Comparison of ENCODE assay signal across 33 cellular contexts in the genomic region with DNA sequence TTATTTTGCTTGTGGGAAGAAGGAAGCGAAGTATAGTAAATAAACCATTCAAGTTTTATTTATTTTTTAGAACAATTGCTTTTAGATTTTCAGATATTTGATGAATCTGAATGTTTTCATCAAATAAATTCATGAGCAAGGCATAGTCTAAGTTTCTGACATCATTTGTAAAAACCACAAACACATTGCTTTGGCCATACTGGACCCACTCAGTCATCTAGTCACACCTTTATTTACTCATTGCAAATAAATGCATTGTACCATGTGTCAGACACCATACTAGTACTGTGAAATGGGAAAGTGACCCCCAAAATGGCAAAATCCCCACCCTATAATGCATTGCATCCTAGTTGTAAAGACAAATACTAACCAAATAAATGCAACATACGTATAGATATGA.
A peak's percentile ranks its signal among the peaks of the same experiment; 100 is the strongest.
DNase-seq lines count a peak whose midpoint lies in the region; ATAC-seq, FAIRE-seq and TF ChIP-seq lines count a peak whose summit lies in the region.
"Had no signal": no experiment of that assay in that cellular context is flagged by ENCODE, and none has a peak within 500 bp of the region (broad histone marks: within the 10 kb centered on the region; RNA-seq: fewer than 3 reads in every experiment).

No MANE protein-coding gene starts in this region.

- DNase-seq in M059J (ENCODE audit: low read depth) (peak; percentile 9), astrocyte (ENCODE audit: low read depth) (peak; percentile 47), iris pigment epithelial cell (ENCODE audit: low read depth) (peak; percentile 6), left ventricle myocardium superior (no peak), osteocyte (ENCODE audit: extremely low spot score, unreplicated experiment) (no peak)
- DNase-seq in naive thymus-derived CD8-positive, alpha-beta T cell, result no peak
- DNase-seq: activated CD4-positive, alpha-beta T cell treated with anti-CD3 and anti-CD28 coated beads, Interleukin-2, amount 50 U/mL, for 1 hour; activated CD4-positive, CD25-positive, alpha-beta regulatory T cell; activated effector memory CD4-positive, alpha-beta T cell treated with anti-CD3 and anti-CD28 coated beads, Interleukin-2, amount 50 U/mL, for 16 hours; activated naive CD8-positive, alpha-beta T cell treated with anti-CD3 and anti-CD28 coated beads for 36 hours; activated T-cell treated with anti-CD3 and anti-CD28 coated beads, Interleukin-2, amount 50 U/mL, for 24 hours; aorta; CD8-positive, alpha-beta memory T cell; central memory CD4-positive, alpha-beta T cell; gastrocnemius medialis; HCEC 1CT; mucosa of descending colon; NCI-H1436; NCI-H2081; occipital lobe; psoas muscle; sigmoid colon; SK-N-SH; stimulated activated CD4-positive, alpha-beta T cell treated with anti-CD3 and anti-CD28 coated beads, Interleukin-4, amount 100 ng/mL, for 24 hours; transverse colon had no signal

- intact Hi-C loops in left ventricle myocardium superior (cut with micrococcal nuclease), result no loop called here

- no peak for TF ChIP-seq CTCF in astrocyte (IDR thresholded peaks at IDR 0.05; ENCODE audit: insufficient read depth, low read depth, low read length)
- no peak for TF ChIP-seq CTCF in osteocyte (IDR thresholded peaks at IDR 0.05)

- H2AFZ ChIP-seq in astrocyte (ENCODE audit: low read depth, low read length), result no peak overlapping the region
- H2AFZ ChIP-seq: hepatocyte had no signal

- no peak for FAIRE-seq in astrocyte (lab: Jason Lieb, UNC)
- FAIRE-seq: endometrium, GM12891 had no signal

- H3K27ac ChIP-seq in astrocyte (ENCODE audit: low read depth, low read length), result no peak overlapping the region
- H3K27ac ChIP-seq: gastrocnemius medialis, hepatocyte, psoas muscle, sigmoid colon, transverse colon had no signal

- H3K4me1 Mint-ChIP-seq in astrocyte (ENCODE audit: low read depth, unreplicated experiment) (peaks cover 7% of the 10 kb centered on the region), osteocyte (ENCODE audit: unreplicated experiment) (no peaks in the 10 kb centered on the region)
- H3K4me1 Mint-ChIP-seq in naive thymus-derived CD8-positive, alpha-beta T cell, result no peaks in the 10 kb centered on the region
- H3K4me1 Mint-ChIP-seq: activated naive CD8-positive, alpha-beta T cell treated with anti-CD3 and anti-CD28 coated beads for 36 hours; CD8-positive, alpha-beta memory T cell had no signal

- peak overlapping the region; percentile 18 for H3K4me2 ChIP-seq in astrocyte (ENCODE audit: low read length)
- H3K4me2 ChIP-seq: hepatocyte, SK-N-SH had no signal

- no peaks in the 10 kb centered on the region for H4K20me1 ChIP-seq in astrocyte (ENCODE audit: insufficient read depth, low read length)

- peak overlapping the region; percentile 37 for H3K27ac Mint-ChIP-seq in astrocyte (ENCODE audit: unreplicated experiment)
- H3K27ac Mint-ChIP-seq in naive thymus-derived CD8-positive, alpha-beta T cell, result no peak overlapping the region
- no peak overlapping the region for H3K27ac Mint-ChIP-seq in osteocyte (ENCODE audit: unreplicated experiment)
- H3K27ac Mint-ChIP-seq: activated naive CD8-positive, alpha-beta T cell treated with anti-CD3 and anti-CD28 coated beads for 36 hours; activated T-cell treated with anti-CD3 and anti-CD28 coated beads, Interleukin-2, amount 50 U/mL, for 24 hours; CD8-positive, alpha-beta memory T cell; dendritic cell treated with granulocyte-macrophage colony-stimulating factor and Interleukin-4, amounts not matched to agents 40 ng/mL and 50 ng/mL, for 4 days; natural killer cell treated with Interleukin-12 subunit alpha and Interleukin-12 subunit beta and Interleukin-15 and Interleukin-18, amount 100 ng/mL, for 72 hours had no signal

- no peak overlapping the region for H3K4me3 ChIP-seq in astrocyte (ENCODE audit: insufficient read depth, low read depth, low read length)
- H3K4me3 ChIP-seq: gastrocnemius medialis, hepatocyte, mucosa of descending colon, psoas muscle, sigmoid colon, transverse colon had no signal

- H3K36me3 Mint-ChIP-seq in astrocyte (ENCODE audit: low read depth, unreplicated experiment), result no peaks in the 10 kb centered on the region
- no peaks in the 10 kb centered on the region for H3K36me3 Mint-ChIP-seq in naive thymus-derived CD8-positive, alpha-beta T cell
- peaks cover 2% of the 10 kb centered on the region for H3K36me3 Mint-ChIP-seq in osteocyte (ENCODE audit: unreplicated experiment)
- H3K36me3 Mint-ChIP-seq: activated naive CD8-positive, alpha-beta T cell treated with anti-CD3 and anti-CD28 coated beads for 36 hours; CD8-positive, alpha-beta memory T cell; natural killer cell treated with Interleukin-12 subunit alpha and Interleukin-12 subunit beta and Interleukin-15 and Interleukin-18, amount 100 ng/mL, for 72 hours had no signal

- POLR2A ChIA-PET in naive thymus-derived CD8-positive, alpha-beta T cell (lab: Charles Lee), result no interaction called here

- no peak overlapping the region for H3K4me3 Mint-ChIP-seq in astrocyte (ENCODE audit: unreplicated experiment)
- no peak overlapping the region for H3K4me3 Mint-ChIP-seq in naive thymus-derived CD8-positive, alpha-beta T cell
- H3K4me3 Mint-ChIP-seq in osteocyte (ENCODE audit: unreplicated experiment), result no peak overlapping the region
- H3K4me3 Mint-ChIP-seq: activated naive CD8-positive, alpha-beta T cell treated with anti-CD3 and anti-CD28 coated beads for 36 hours; activated T-cell treated with anti-CD3 and anti-CD28 coated beads, Interleukin-2, amount 50 U/mL, for 24 hours; CD8-positive, alpha-beta memory T cell; dendritic cell treated with granulocyte-macrophage colony-stimulating factor and Interleukin-4, amounts not matched to agents 40 ng/mL and 50 ng/mL, for 4 days; natural killer cell treated with Interleukin-12 subunit alpha and Interleukin-12 subunit beta and Interleukin-15 and Interleukin-18, amount 100 ng/mL, for 72 hours had no signal

- H3K36me3 ChIP-seq in astrocyte (ENCODE audit: insufficient read depth, low read length), result no peaks in the 10 kb centered on the region
- H3K36me3 ChIP-seq: gastrocnemius medialis, sigmoid colon, transverse colon had no signal

- H3K27me3 Mint-ChIP-seq in astrocyte (ENCODE audit: low read depth, unreplicated experiment) (no peaks in the 10 kb centered on the region), osteocyte (ENCODE audit: unreplicated experiment) (no peaks in the 10 kb centered on the region)
- H3K27me3 Mint-ChIP-seq in naive thymus-derived CD8-positive, alpha-beta T cell, result no peaks in the 10 kb centered on the region
- H3K27me3 Mint-ChIP-seq: activated naive CD8-positive, alpha-beta T cell treated with anti-CD3 and anti-CD28 coated beads for 36 hours; activated T-cell treated with anti-CD3 and anti-CD28 coated beads, Interleukin-2, amount 50 U/mL, for 24 hours; CD8-positive, alpha-beta memory T cell; dendritic cell treated with granulocyte-macrophage colony-stimulating factor and Interleukin-4, amounts not matched to agents 40 ng/mL and 50 ng/mL, for 4 days; natural killer cell treated with Interleukin-12 subunit alpha and Interleukin-12 subunit beta and Interleukin-15 and Interleukin-18, amount 100 ng/mL, for 72 hours had no signal

- H3K9me3 Mint-ChIP-seq in astrocyte (ENCODE audit: unreplicated experiment) (no peaks in the 10 kb centered on the region), osteocyte (ENCODE audit: unreplicated experiment) (no peaks in the 10 kb centered on the region)
- peaks cover 0 to 2% (median 0%) of the 10 kb centered on the region in 9 donors for H3K9me3 Mint-ChIP-seq in naive thymus-derived CD8-positive, alpha-beta T cell
- H3K9me3 Mint-ChIP-seq: activated naive CD8-positive, alpha-beta T cell treated with anti-CD3 and anti-CD28 coated beads for 36 hours; activated T-cell treated with anti-CD3 and anti-CD28 coated beads, Interleukin-2, amount 50 U/mL, for 24 hours; dendritic cell treated with granulocyte-macrophage colony-stimulating factor and Interleukin-4, amounts not matched to agents 40 ng/mL and 50 ng/mL, for 4 days had no signal

- no peaks in the 10 kb centered on the region for H3K79me2 ChIP-seq in astrocyte (ENCODE audit: insufficient read depth, low read length)
- H3K79me2 ChIP-seq: hepatocyte had no signal

- H3K27me3 ChIP-seq in astrocyte (ENCODE audit: insufficient read depth, low read length), result no peaks in the 10 kb centered on the region
- H3K27me3 ChIP-seq: gastrocnemius medialis, hepatocyte, sigmoid colon, transverse colon had no signal

- peak; percentile 44 for ATAC-seq in GM21717 (IDR thresholded peaks at IDR 0.05; ENCODE audit: unreplicated experiment)
- no peak for ATAC-seq in naive thymus-derived CD8-positive, alpha-beta T cell
- no peak for ATAC-seq in left ventricle myocardium superior
- ATAC-seq in HG02840 (IDR thresholded peaks at IDR 0.05; ENCODE audit: low FRiP score, unreplicated experiment), result no peak
- ATAC-seq: gastrocnemius medialis; mucosa of descending colon; natural killer cell treated with Interleukin-12 subunit alpha and Interleukin-12 subunit beta and Interleukin-15 and Interleukin-18, amount 100 ng/mL, for 72 hours; psoas muscle; Right ventricle myocardium inferior had no signal

- H3K9ac ChIP-seq in astrocyte (ENCODE audit: low read length), result no peak overlapping the region
- H3K9ac ChIP-seq: SK-N-SH had no signal

- no peaks in the 10 kb centered on the region for H3K9me3 ChIP-seq in astrocyte (ENCODE audit: insufficient read depth, low read depth, low read length)
- H3K9me3 ChIP-seq: gastrocnemius medialis, mucosa of descending colon, psoas muscle, sigmoid colon, SK-N-SH, transverse colon had no signal

- no peaks in the 10 kb centered on the region for H3K4me1 ChIP-seq in astrocyte (ENCODE audit: insufficient read depth, low read length)
- H3K4me1 ChIP-seq: gastrocnemius medialis, psoas muscle, sigmoid colon, transverse colon had no signal

Comparison
In these comparisons a context has a peak if more than half of its experiments do, and no peak if none do; other contexts are left out.
1. DNase-seq: peak in M059J (single experiment), astrocyte (single experiment) and iris pigment epithelial cell (single experiment); none in naive thymus-derived CD8-positive, alpha-beta T cell (0 of 10), left ventricle myocardium superior (single experiment) and osteocyte (single experiment).